In the genomic region with DNA sequence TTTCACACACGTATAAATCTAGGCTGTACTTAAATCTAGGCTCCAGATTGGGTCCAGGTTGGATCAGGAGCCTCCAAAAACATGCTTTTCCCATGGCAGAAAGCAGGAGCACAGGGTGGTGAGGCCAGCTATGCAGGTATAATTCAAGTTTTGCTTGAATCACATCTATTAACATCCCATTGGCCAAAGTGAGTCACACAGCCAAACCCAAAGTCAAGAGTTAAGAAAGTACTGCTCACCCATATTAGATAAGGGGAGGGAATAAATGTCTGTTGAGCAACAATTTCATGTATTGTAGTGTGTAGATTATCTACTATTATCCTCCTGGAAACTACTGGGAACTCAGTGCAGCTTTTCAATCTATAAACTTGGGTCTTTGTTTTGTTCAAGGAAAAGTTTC, we compare ENCODE assay signal across 19 cellular contexts. TPM values are rescaled to one million over a fixed set of nuclear protein-coding genes. Genes with fewer than 3 reads are reported as not detected.
DNase-seq lines count a peak whose midpoint lies in the region; ATAC-seq, FAIRE-seq and TF ChIP-seq lines count a peak whose summit lies in the region.
"Had no signal": no experiment of that assay in that cellular context is flagged by ENCODE, and none has a peak within 500 bp of the region (broad histone marks: within the 10 kb centered on the region; RNA-seq: fewer than 3 reads in every experiment).

No MANE protein-coding gene starts in this region.

- no peak for TF ChIP-seq RAD21 in A549 (conservative IDR thresholded peaks at IDR 0.05 in 1 of 2, IDR thresholded peaks at IDR 0.05 in 1 of 2)

- TF ChIP-seq POLR2A in A549 (IDR thresholded peaks at IDR 0.05; ENCODE audit: low read length) (no peak), right lobe of liver (IDR thresholded peaks at IDR 0.05) (no peak)

- H3K27ac ChIP-seq in A549 (no peak overlapping the region), PC-3 (ENCODE audit: low read length) (no peak overlapping the region), foreskin keratinocyte (no peak overlapping the region), right lobe of liver (no peak overlapping the region), psoas muscle (no peak overlapping the region)
- H3K27ac ChIP-seq: BLaER1 treated with 17β-estradiol and CSF1 and Interleukin-3, amounts not matched to agents 10 nM and 100 nM had no signal

- H3K27me3 Mint-ChIP-seq in activated T-helper 1 cell treated with anti-CD3 and anti-CD28 coated beads, Interleukin-12 subunit alpha, Interleukin-12 subunit beta, Interleukin-2, Interleukin-4 antibody, amounts not matched to agents 30 ng/mL and 10 ng/mL and 1 ng/mL, durations not matched to agents 14 hours and 24 hours and 36 hours (ENCODE audit: insufficient read depth): no peaks in the 10 kb centered on the region

- H3F3A ChIP-seq in PC-3 (ENCODE audit: low read length, unreplicated experiment): no peaks in the 10 kb centered on the region

- no peaks in the 10 kb centered on the region for H3K79me2 ChIP-seq in PC-3 (ENCODE audit: low read length)

- H3K9me3 Mint-ChIP-seq in activated T-helper 1 cell treated with anti-CD3 and anti-CD28 coated beads, Interleukin-12 subunit alpha, Interleukin-12 subunit beta, Interleukin-2, Interleukin-4 antibody, amounts not matched to agents 30 ng/mL and 10 ng/mL and 1 ng/mL, durations not matched to agents 14 hours and 24 hours and 36 hours: no peaks in the 10 kb centered on the region

- H3K9me3 ChIP-seq in A549: no peaks in the 10 kb centered on the region
- no peaks in the 10 kb centered on the region for H3K9me3 ChIP-seq in PC-3 (ENCODE audit: low read length)
- H3K9me3 ChIP-seq in right lobe of liver: no peaks in the 10 kb centered on the region
- no peaks in the 10 kb centered on the region for H3K9me3 ChIP-seq in psoas muscle
- H3K9me3 ChIP-seq: BLaER1 treated with 17β-estradiol and CSF1 and Interleukin-3, amounts not matched to agents 10 nM and 100 nM had no signal

- intact Hi-C loops in PC-3 (cut with micrococcal nuclease): no loop called here
- intact Hi-C loops in activated T-helper 1 cell treated with anti-CD3 and anti-CD28 coated beads, Interleukin-12 subunit alpha, Interleukin-12 subunit beta, Interleukin-2, Interleukin-4 antibody, amounts not matched to agents 30 ng/mL and 10 ng/mL and 1 ng/mL, durations not matched to agents 14 hours and 24 hours and 36 hours (cut with micrococcal nuclease): no loop called here
- intact Hi-C loops in right lobe of liver (cut with DNase I): no loop called here
- intact Hi-C loops in psoas muscle (cut with DNase I): no loop called here

- 14% methylated on average over 1 of the region's 1 CpG for WGBS in A549 (ENCODE audit: missing lambda C conversion rate)
- WGBS in right lobe of liver (ENCODE audit: insufficient coverage, low coverage, low lambda C conversion rate, missing lambda C conversion rate): 27% methylated on average over 1 of the region's 1 CpG
- WGBS in psoas muscle, 3 donors: 51 to 87% (median 85%) methylated on average over 1 of the region's 1 CpG

- H3K4me3 Mint-ChIP-seq in activated T-helper 1 cell treated with anti-CD3 and anti-CD28 coated beads, Interleukin-12 subunit alpha, Interleukin-12 subunit beta, Interleukin-2, Interleukin-4 antibody, amounts not matched to agents 30 ng/mL and 10 ng/mL and 1 ng/mL, durations not matched to agents 14 hours and 24 hours and 36 hours: no peak overlapping the region
- H3K4me3 Mint-ChIP-seq: CD4-positive, CD25-positive, alpha-beta regulatory T cell had no signal

- no peaks in the 10 kb centered on the region for H4K20me1 ChIP-seq in PC-3 (ENCODE audit: low read length)
- H4K20me1 ChIP-seq: BLaER1 treated with 17β-estradiol and CSF1 and Interleukin-3, amounts not matched to agents 10 nM and 100 nM had no signal

- peak; percentile 86 for FAIRE-seq in A549 (lab: Jason Lieb, UNC)
- FAIRE-seq: G401.6, GM12891, H54, HepG2 had no signal

- H3K36me3 ChIP-seq in PC-3 (ENCODE audit: low read depth, low read length): no peaks in the 10 kb centered on the region
- no peaks in the 10 kb centered on the region for H3K36me3 ChIP-seq in right lobe of liver
- H3K36me3 ChIP-seq in psoas muscle (ENCODE audit: insufficient read depth in 1 of 2, low read depth in 1 of 2): no peaks in the 10 kb centered on the region
- H3K36me3 ChIP-seq: BLaER1 treated with 17β-estradiol and CSF1 and Interleukin-3, amounts not matched to agents 10 nM and 100 nM had no signal

- no peak overlapping the region for H3K27ac Mint-ChIP-seq in activated T-helper 1 cell treated with anti-CD3 and anti-CD28 coated beads, Interleukin-12 subunit alpha, Interleukin-12 subunit beta, Interleukin-2, Interleukin-4 antibody, amounts not matched to agents 30 ng/mL and 10 ng/mL and 1 ng/mL, durations not matched to agents 14 hours and 24 hours and 36 hours
- H3K27ac Mint-ChIP-seq: CD4-positive, CD25-positive, alpha-beta regulatory T cell had no signal

- no peak overlapping the region for H3K9ac ChIP-seq in PC-3 (ENCODE audit: low read length)
- H3K9ac ChIP-seq: BLaER1 treated with 17β-estradiol and CSF1 and Interleukin-3, amounts not matched to agents 10 nM and 100 nM had no signal

- no peak overlapping the region for H2AFZ ChIP-seq in PC-3 (ENCODE audit: low read length)

- peaks cover 5% of the 10 kb centered on the region for H3K4me1 Mint-ChIP-seq in activated T-helper 1 cell treated with anti-CD3 and anti-CD28 coated beads, Interleukin-12 subunit alpha, Interleukin-12 subunit beta, Interleukin-2, Interleukin-4 antibody, amounts not matched to agents 30 ng/mL and 10 ng/mL and 1 ng/mL, durations not matched to agents 14 hours and 24 hours and 36 hours (ENCODE audit: low read depth)
- H3K4me1 Mint-ChIP-seq: CD4-positive, CD25-positive, alpha-beta regulatory T cell had no signal

- ATAC-seq in A549 (no peak), PC-3 (no peak), foreskin keratinocyte (no peak), right lobe of liver (no peak), psoas muscle (no peak)
- ATAC-seq: HCT116, HepG2 had no signal

- BruUV-seq in PC-3 (replicated peaks; lab: Mats Ljungman, UMichigan): no TSS peak

- H3K4me3 ChIP-seq in A549 (no peak overlapping the region), PC-3 (ENCODE audit: low read length) (no peak overlapping the region), epithelial cell of esophagus (ENCODE audit: low read length) (no peak overlapping the region), right lobe of liver (no peak overlapping the region), psoas muscle (no peak overlapping the region)
- H3K4me3 ChIP-seq: BLaER1 treated with 17β-estradiol and CSF1 and Interleukin-3, amounts not matched to agents 10 nM and 100 nM had no signal

- TF ChIP-seq EP300 in A549 (IDR thresholded peaks at IDR 0.05): no peak

- CTCF ChIA-PET in A549 (lab: Yijun Ruan, JAX): no interaction called here
- CTCF ChIA-PET in PC-3 (lab: Charles Lee): no interaction called here

- no peak for TF ChIP-seq CTCF in A549 (IDR thresholded peaks at IDR 0.05)
- TF ChIP-seq CTCF in PC-3 (conservative IDR thresholded peaks at IDR 0.05; ENCODE audit: low read depth, low read length): no peak
- no peak for TF ChIP-seq CTCF in epithelial cell of esophagus (IDR thresholded peaks at IDR 0.05; ENCODE audit: insufficient read depth, low read depth, low read length, missing control alignments)
- no peak for TF ChIP-seq CTCF in foreskin keratinocyte (conservative IDR thresholded peaks at IDR 0.05)
- no peak for TF ChIP-seq CTCF in right lobe of liver (IDR thresholded peaks at IDR 0.05)
- TF ChIP-seq CTCF in psoas muscle (IDR thresholded peaks at IDR 0.05): no peak

- POLR2A ChIA-PET in A549 (lab: Yijun Ruan, JAX): no interaction called here
- POLR2A ChIA-PET in PC-3 (lab: Charles Lee; ENCODE audit: unreplicated experiment): no interaction called here

- DNase-seq in A549 (ENCODE audit: low read depth in 1 of 2, low spot score in 1 of 2) (no peak), PC-3 (peak; percentile 30), epithelial cell of esophagus (ENCODE audit: low read depth) (peak; percentile 63), foreskin keratinocyte (peak; percentile 10 to 25), right lobe of liver (no peak), psoas muscle (no peak)
- DNase-seq in activated T-helper 1 cell treated with anti-CD3 and anti-CD28 coated beads, Interleukin-12 subunit alpha, Interleukin-12 subunit beta, Interleukin-2, Interleukin-4 antibody, amounts not matched to agents 30 ng/mL and 10 ng/mL and 1 ng/mL, durations not matched to agents 14 hours and 24 hours and 36 hours (ENCODE audit: low spot score): no peak
- DNase-seq: 8988T; ACHN; Calu3; CD4-positive, CD25-positive, alpha-beta regulatory T cell; DMS 273 treated with DMSO at 0.1 percent for 48 hours; DMS79 had no signal

- no peak overlapping the region for H3K4me2 ChIP-seq in A549
- H3K4me2 ChIP-seq in PC-3 (ENCODE audit: low read length): no peak overlapping the region
- H3K4me2 ChIP-seq: BLaER1 treated with 17β-estradiol and CSF1 and Interleukin-3, amounts not matched to agents 10 nM and 100 nM had no signal

- H3K4me1 ChIP-seq in A549 (no peaks in the 10 kb centered on the region), PC-3 (ENCODE audit: insufficient read depth, low read length) (peaks cover 4% of the 10 kb centered on the region; the same call in 1 of the 2 replicates), foreskin keratinocyte (no peaks in the 10 kb centered on the region), right lobe of liver (no peaks in the 10 kb centered on the region), psoas muscle (no peaks in the 10 kb centered on the region)
- H3K4me1 ChIP-seq: BLaER1 treated with 17β-estradiol and CSF1 and Interleukin-3, amounts not matched to agents 10 nM and 100 nM had no signal

- no peaks in the 10 kb centered on the region for H3K36me3 Mint-ChIP-seq in activated T-helper 1 cell treated with anti-CD3 and anti-CD28 coated beads, Interleukin-12 subunit alpha, Interleukin-12 subunit beta, Interleukin-2, Interleukin-4 antibody, amounts not matched to agents 30 ng/mL and 10 ng/mL and 1 ng/mL, durations not matched to agents 14 hours and 24 hours and 36 hours (ENCODE audit: low read depth)
- H3K36me3 Mint-ChIP-seq: CD4-positive, CD25-positive, alpha-beta regulatory T cell had no signal

- no peaks in the 10 kb centered on the region for H3K9me2 ChIP-seq in PC-3 (replicated peaks; ENCODE audit: low read length)

- H3K27me3 ChIP-seq in PC-3 (ENCODE audit: low read length) (no peaks in the 10 kb centered on the region), foreskin keratinocyte (no peaks in the 10 kb centered on the region), right lobe of liver (no peaks in the 10 kb centered on the region), psoas muscle (ENCODE audit: insufficient read depth in 3 of 3, low read length in 2 of 3) (peaks cover 0 to 9% (median 0%) of the 10 kb centered on the region in 3 donors)

RNA-seq across cellular contexts. Expression of gene SUPT20HL2, which starts 12.8 kb away (rescaled TPM):
- polyA plus RNA-seq in A549 (2011; rRNA removed): not detected in 2 replicates
- polyA plus RNA-seq in A549 (2012; cell fraction: cytosol; rRNA removed): not detected in 2 replicates
- polyA plus RNA-seq in A549 (2012; cell fraction: nucleus; rRNA removed): not detected in 2 replicates
- polyA plus RNA-seq in A549 (2017; fragmentation: RNase III; extraction: RNeasy Plus Mini Kit Qiagen cat#74134 plus additional on column Dnase treatment): not detected in 3 replicates
- not detected in 2 replicates for polyA minus RNA-seq in A549 (2011; rRNA and poly(A)+ RNA removed)
- not detected in 2 replicates for total RNA-seq in PC-3 (2014; rRNA removed)
- not detected in 2 replicates for total RNA-seq in foreskin keratinocyte
- not detected in 2 replicates for polyA plus RNA-seq in foreskin keratinocyte
- not detected in 2 replicates for total RNA-seq in activated T-helper 1 cell treated with anti-CD3 and anti-CD28 coated beads, Interleukin-12 subunit alpha, Interleukin-12 subunit beta, Interleukin-2, Interleukin-4 antibody, amounts not matched to agents 30 ng/mL and 10 ng/mL and 1 ng/mL, durations not matched to agents 14 hours and 24 hours and 36 hours
- not detected for total RNA-seq in right lobe of liver
- total RNA-seq in psoas muscle: not detected
- not detected for polyA plus RNA-seq in psoas muscle
- total RNA-seq: Calu3; CD4-positive, CD25-positive, alpha-beta regulatory T cell; HepG2 had no signal
- polyA plus RNA-seq: CD4-positive, CD25-positive, alpha-beta regulatory T cell; HepG2 had no signal

RNA-seq across cellular contexts. Expression of gene SUPT20HL1, which starts 59.4 kb away (rescaled TPM):
- polyA plus RNA-seq in A549 (2011; rRNA removed) (not detected in 2 replicates), A549 (2017; fragmentation: RNase III; extraction: RNeasy Plus Mini Kit Qiagen cat#74134 plus additional on column Dnase treatment) (not detected in 3 replicates), foreskin keratinocyte (not detected in 2 replicates), psoas muscle (not detected)
- polyA plus RNA-seq in A549 (2012; cell fraction: cytosol; rRNA removed): not detected in 2 replicates
- polyA plus RNA-seq in A549 (2012; cell fraction: nucleus; rRNA removed): not detected in 2 replicates
- polyA minus RNA-seq in A549 (2011; rRNA and poly(A)+ RNA removed): not detected in 2 replicates
- total RNA-seq in PC-3 (2014; rRNA removed) (not detected in 2 replicates), foreskin keratinocyte (not detected in 2 replicates), right lobe of liver (not detected), psoas muscle (not detected)
- 0.07 TPM in 1 of 2 replicates, not detected in the other for total RNA-seq in activated T-helper 1 cell treated with anti-CD3 and anti-CD28 coated beads, Interleukin-12 subunit alpha, Interleukin-12 subunit beta, Interleukin-2, Interleukin-4 antibody, amounts not matched to agents 30 ng/mL and 10 ng/mL and 1 ng/mL, durations not matched to agents 14 hours and 24 hours and 36 hours
- total RNA-seq: Calu3; CD4-positive, CD25-positive, alpha-beta regulatory T cell; HepG2 had no signal
- polyA plus RNA-seq: CD4-positive, CD25-positive, alpha-beta regulatory T cell; HepG2 had no signal

Comparison
In these comparisons a context has a peak if more than half of its experiments do, and no peak if none do; other contexts are left out.
1. DNase-seq: peak in PC-3 (single experiment), epithelial cell of esophagus (single experiment) and foreskin keratinocyte (2 of 2); none in A549 (0 of 2), activated T-helper 1 cell treated with anti-CD3 and anti-CD28 coated beads, Interleukin-12 subunit alpha, Interleukin-12 subunit beta, Interleukin-2, Interleukin-4 antibody, amounts not matched to agents 30 ng/mL and 10 ng/mL and 1 ng/mL, durations not matched to agents 14 hours and 24 hours and 36 hours (single experiment), right lobe of liver (0 of 3) and psoas muscle (0 of 2).